ENCODE assay signal across 7 cellular contexts in the genomic region with DNA sequence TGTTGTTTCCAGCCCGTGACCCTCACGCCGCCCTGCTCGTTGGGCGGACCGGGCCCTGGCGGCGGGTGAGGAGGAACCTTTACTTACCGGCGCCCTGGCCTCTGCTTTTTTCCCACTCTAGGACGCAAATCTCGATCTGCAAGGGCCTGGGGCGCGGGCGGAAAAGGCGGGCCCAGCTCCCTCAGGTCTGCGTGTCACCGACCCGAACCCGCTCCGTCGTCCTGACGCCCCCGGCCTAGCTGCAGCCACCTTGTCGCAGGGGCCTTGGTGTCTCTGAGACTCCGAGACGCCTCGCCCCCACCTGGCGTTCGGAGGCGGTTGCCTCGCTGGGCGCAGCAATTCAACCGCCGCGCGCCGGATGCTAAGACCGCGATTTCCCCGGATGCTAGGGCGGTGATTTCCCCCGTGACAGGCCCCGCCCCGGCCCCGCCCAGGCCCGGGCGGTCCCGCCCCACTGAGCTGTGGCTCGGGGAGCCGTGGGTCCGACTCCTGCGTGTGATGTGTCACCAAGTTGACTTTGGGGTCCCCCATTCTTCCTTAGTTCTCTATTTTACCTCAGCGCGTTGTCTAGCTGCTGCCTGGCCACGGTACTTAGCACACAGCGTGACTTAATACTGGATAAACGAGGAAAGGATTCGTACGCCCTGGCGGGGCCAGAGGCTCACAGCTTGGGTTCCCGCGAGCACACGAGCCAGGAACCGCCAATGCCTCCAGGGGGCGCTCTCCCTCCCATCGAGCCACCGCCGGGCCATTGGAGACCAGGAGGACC. TPM values are rescaled to one million over a fixed set of nuclear protein-coding genes. Genes with fewer than 3 reads are reported as not detected.
DNase-seq lines count a peak whose midpoint lies in the region; ATAC-seq, FAIRE-seq and TF ChIP-seq lines count a peak whose summit lies in the region.

Gene RPL39L, minus strand, starts transcription at position 371 of the 769 bp plus-strand sequence. CDS start 18,196 bp downstream, outside the sequence.

- H3K27me3 ChIP-seq in keratinocyte (ENCODE audit: control insufficient read depth, extremely low read depth, insufficient read depth, low read length): no peaks in the 10 kb centered on the region

- H4K20me1 ChIP-seq in keratinocyte (ENCODE audit: control insufficient read depth, extremely low read depth, insufficient read depth, low read length): no peaks in the 10 kb centered on the region

- H3K9me3 Mint-ChIP-seq in WTC11: peaks cover 34% of the 10 kb centered on the region

- H3K4me3 ChIP-seq in keratinocyte (ENCODE audit: control insufficient read depth in 2 of 3, extremely low read depth in 1 of 3, insufficient read depth in 2 of 3, low read depth in 1 of 3, low read length in 3 of 3): peak within 1 kb of the TSS; percentile 48 to 79 (median 78)

- no peak for FAIRE-seq in keratinocyte (lab: Jason Lieb, UNC)

- H3K9me3 ChIP-seq in keratinocyte (ENCODE audit: control insufficient read depth, low read depth, low read length): no peaks in the 10 kb centered on the region

- peak; percentile 98 for ATAC-seq in HG02678 (IDR thresholded peaks at IDR 0.05; ENCODE audit: unreplicated experiment)
- ATAC-seq in WTC11: peak; percentile 91

- H3K9me1 ChIP-seq in keratinocyte (ENCODE audit: control insufficient read depth, extremely low read depth, insufficient read depth, low read length): no peaks in the 10 kb centered on the region

- peak within 1 kb of the TSS; percentile 100 for H2AFZ ChIP-seq in keratinocyte (ENCODE audit: control insufficient read depth, low read length)

- H3K79me2 ChIP-seq in keratinocyte (ENCODE audit: control insufficient read depth, insufficient read depth, low read length): no peaks in the 10 kb centered on the region

- peaks cover 11% of the 10 kb centered on the region for H3K4me1 ChIP-seq in keratinocyte (ENCODE audit: control insufficient read depth, extremely low read depth, insufficient read depth, low read length)

- peak within 1 kb of the TSS; percentile 80 for H3K4me3 Mint-ChIP-seq in WTC11

- peak within 1 kb of the TSS; percentile 83 for H3K9ac ChIP-seq in keratinocyte (ENCODE audit: control insufficient read depth, extremely low read depth, insufficient read depth, low read length)

- DNase-seq in GM13976 (ENCODE audit: low spot score): peak; percentile 97
- DNase-seq in NCI-H1436 treated with DMSO at 0.1 percent for 48 hours (lab: John Stamatoyannopoulos, UW): peak; percentile 77
- DNase-seq in WTC11 (ENCODE audit: low spot score): peak; percentile 91
- peak in 57 of 61 donors; percentile 11 to 90 (median 69) for DNase-seq in caudate nucleus (lab: John Stamatoyannopoulos, UW)
- DNase-seq in keratinocyte (ENCODE audit: low read depth, low spot score): no peak
- DNase-seq in stimulated activated CD4-positive, alpha-beta T cell treated with anti-CD3 and anti-CD28 coated beads, Interleukin-15, amount 100 ng/mL, for 48 hours (ENCODE audit: low read depth in 2 of 2): peak; percentile 84 to 89

- TF ChIP-seq CTCF in GM13976 (IDR thresholded peaks at IDR 0.05; ENCODE audit: borderline replicate concordance, control extremely low read depth, extremely low read depth, insufficient read depth, missing control alignments) (peak; percentile 92), WTC11 (IDR thresholded peaks at IDR 0.05) (peak; percentile 97), keratinocyte (optimal IDR thresholded peaks at IDR 0.05 in 1 of 3, IDR thresholded peaks at IDR 0.05 in 1 of 3, conservative IDR thresholded peaks at IDR 0.05 in 1 of 3; ENCODE audit: extremely low read depth in 1 of 3, insufficient read depth in 2 of 3, low read length in 3 of 3) (peak; percentile 90 to 91 (median 90))

- H3K27ac ChIP-seq in caudate nucleus (ENCODE audit: low read depth, low read length): no peak within 1 kb of the TSS
- H3K27ac ChIP-seq in keratinocyte (ENCODE audit: control insufficient read depth, insufficient read depth, low read length): peak within 1 kb of the TSS; percentile 86

- H3K36me3 Mint-ChIP-seq in WTC11: peaks cover 57% of the 10 kb centered on the region

- CTCF ChIA-PET in WTC11 (lab: Charles Lee): interaction anchor here (0.7 to 5.0 kb wide), 64 partner anchors 8 to 575 kb away, joined by 3 to 136 read pairs (median 5); partner anchors contain the start of gene MASP1

- POLR2A ChIA-PET in WTC11 (lab: Charles Lee): interaction anchor here (0.6 to 1.6 kb wide), 7 partner anchors 11 to 332 kb away, joined by 3 to 11 read pairs (median 3); no protein-coding TSS in a partner anchor

- dilution Hi-C loops in keratinocyte (cut with MboI; ENCODE audit: extremely low pct_ligation_motif_present, low sequenced_read_pairs): no loop called here

- peaks cover 0 to 5% of the 10 kb centered on the region in 2 experiments for H3K36me3 ChIP-seq in keratinocyte (ENCODE audit: control insufficient read depth in 2 of 2, extremely low read depth in 1 of 2, insufficient read depth in 2 of 2, low read length in 2 of 2)

- no peaks in the 10 kb centered on the region for H3K27me3 Mint-ChIP-seq in WTC11 (ENCODE audit: low read depth)

- peak within 1 kb of the TSS; percentile 91 for H3K27ac Mint-ChIP-seq in WTC11

- peaks cover 6% of the 10 kb centered on the region for H3K4me1 Mint-ChIP-seq in WTC11

- H3K4me2 ChIP-seq in keratinocyte (ENCODE audit: control insufficient read depth, extremely low read depth, insufficient read depth, low read depth, low read length): peak within 1 kb of the TSS; percentile 81

- in situ Hi-C loops in GM13976 (cut with MboI; ENCODE audit: low sequenced_read_pairs, unreplicated experiment): no loop called here

TF ChIP-seq in WTC11, 78 proteins besides CTCF, POLR2A, EP300 and RAD21 (continues in another document):
- TF ChIP-seq, protein P1, sequence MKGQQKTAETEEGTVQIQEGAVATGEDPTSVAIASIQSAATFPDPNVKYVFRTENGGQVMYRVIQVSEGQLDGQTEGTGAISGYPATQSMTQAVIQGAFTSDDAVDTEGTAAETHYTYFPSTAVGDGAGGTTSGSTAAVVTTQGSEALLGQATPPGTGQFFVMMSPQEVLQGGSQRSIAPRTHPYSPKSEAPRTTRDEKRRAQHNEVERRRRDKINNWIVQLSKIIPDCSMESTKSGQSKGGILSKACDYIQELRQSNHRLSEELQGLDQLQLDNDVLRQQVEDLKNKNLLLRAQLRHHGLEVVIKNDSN (CRISPR knock-in tag; IDR thresholded peaks at IDR 0.05): peak; percentile 58; the same call in 1 of the 2 replicates
- TF ChIP-seq ERG (CRISPR knock-in tag; IDR thresholded peaks at IDR 0.05) (no peak), E2F4 (CRISPR knock-in tag; IDR thresholded peaks at IDR 0.05; ENCODE audit: borderline replicate concordance, low read depth) (peak; percentile 90)
- TF ChIP-seq, protein P2, sequence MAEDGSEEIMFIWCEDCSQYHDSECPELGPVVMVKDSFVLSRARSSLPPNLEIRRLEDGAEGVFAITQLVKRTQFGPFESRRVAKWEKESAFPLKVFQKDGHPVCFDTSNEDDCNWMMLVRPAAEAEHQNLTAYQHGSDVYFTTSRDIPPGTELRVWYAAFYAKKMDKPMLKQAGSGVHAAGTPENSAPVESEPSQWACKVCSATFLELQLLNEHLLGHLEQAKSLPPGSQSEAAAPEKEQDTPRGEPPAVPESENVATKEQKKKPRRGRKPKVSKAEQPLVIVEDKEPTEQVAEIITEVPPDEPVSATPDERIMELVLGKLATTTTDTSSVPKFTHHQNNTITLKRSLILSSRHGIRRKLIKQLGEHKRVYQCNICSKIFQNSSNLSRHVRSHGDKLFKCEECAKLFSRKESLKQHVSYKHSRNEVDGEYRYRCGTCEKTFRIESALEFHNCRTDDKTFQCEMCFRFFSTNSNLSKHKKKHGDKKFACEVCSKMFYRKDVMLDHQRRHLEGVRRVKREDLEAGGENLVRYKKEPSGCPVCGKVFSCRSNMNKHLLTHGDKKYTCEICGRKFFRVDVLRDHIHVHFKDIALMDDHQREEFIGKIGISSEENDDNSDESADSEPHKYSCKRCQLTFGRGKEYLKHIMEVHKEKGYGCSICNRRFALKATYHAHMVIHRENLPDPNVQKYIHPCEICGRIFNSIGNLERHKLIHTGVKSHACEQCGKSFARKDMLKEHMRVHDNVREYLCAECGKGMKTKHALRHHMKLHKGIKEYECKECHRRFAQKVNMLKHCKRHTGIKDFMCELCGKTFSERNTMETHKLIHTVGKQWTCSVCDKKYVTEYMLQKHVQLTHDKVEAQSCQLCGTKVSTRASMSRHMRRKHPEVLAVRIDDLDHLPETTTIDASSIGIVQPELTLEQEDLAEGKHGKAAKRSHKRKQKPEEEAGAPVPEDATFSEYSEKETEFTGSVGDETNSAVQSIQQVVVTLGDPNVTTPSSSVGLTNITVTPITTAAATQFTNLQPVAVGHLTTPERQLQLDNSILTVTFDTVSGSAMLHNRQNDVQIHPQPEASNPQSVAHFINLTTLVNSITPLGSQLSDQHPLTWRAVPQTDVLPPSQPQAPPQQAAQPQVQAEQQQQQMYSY (CRISPR knock-in tag; IDR thresholded peaks at IDR 0.05): no peak; the same call in 1 of the 2 replicates

RNA-seq across cellular contexts. Expression of gene RPL39L, which starts in this region (rescaled TPM):
- 78.3 to 79.5 TPM (median 79.0 TPM) in 3 replicates for total RNA-seq in WTC11 (2021)
- 10.3 to 20.0 TPM (median 10.9 TPM) in 3 replicates for polyA plus RNA-seq in keratinocyte
- polyA plus RNA-seq in keratinocyte (2011; ENCODE audit: low read depth): 4.3 TPM
- 6.0 and 7.1 TPM in 2 replicates for polyA plus RNA-seq in keratinocyte (2011; cell fraction: cytosol; rRNA removed)
- polyA plus RNA-seq in keratinocyte (2011; cell fraction: nucleus; rRNA removed): 1.5 and 2.3 TPM in 2 replicates
- 11.2 and 26.7 TPM in 2 replicates for polyA plus RNA-seq in keratinocyte (2012; ENCODE audit: low replicate concordance)
- 0.96 to 1.6 TPM (median 1.0 TPM) in 3 replicates for polyA minus RNA-seq in keratinocyte
- polyA minus RNA-seq in keratinocyte (2011; cell fraction: cytosol; rRNA and poly(A)+ RNA removed): 10.4 TPM
- 1.2 and 1.7 TPM in 2 replicates for polyA minus RNA-seq in keratinocyte (2011; cell fraction: nucleus; rRNA and poly(A)+ RNA removed)
